8 cellular contexts compared by ENCODE assay signal in the genomic region with DNA sequence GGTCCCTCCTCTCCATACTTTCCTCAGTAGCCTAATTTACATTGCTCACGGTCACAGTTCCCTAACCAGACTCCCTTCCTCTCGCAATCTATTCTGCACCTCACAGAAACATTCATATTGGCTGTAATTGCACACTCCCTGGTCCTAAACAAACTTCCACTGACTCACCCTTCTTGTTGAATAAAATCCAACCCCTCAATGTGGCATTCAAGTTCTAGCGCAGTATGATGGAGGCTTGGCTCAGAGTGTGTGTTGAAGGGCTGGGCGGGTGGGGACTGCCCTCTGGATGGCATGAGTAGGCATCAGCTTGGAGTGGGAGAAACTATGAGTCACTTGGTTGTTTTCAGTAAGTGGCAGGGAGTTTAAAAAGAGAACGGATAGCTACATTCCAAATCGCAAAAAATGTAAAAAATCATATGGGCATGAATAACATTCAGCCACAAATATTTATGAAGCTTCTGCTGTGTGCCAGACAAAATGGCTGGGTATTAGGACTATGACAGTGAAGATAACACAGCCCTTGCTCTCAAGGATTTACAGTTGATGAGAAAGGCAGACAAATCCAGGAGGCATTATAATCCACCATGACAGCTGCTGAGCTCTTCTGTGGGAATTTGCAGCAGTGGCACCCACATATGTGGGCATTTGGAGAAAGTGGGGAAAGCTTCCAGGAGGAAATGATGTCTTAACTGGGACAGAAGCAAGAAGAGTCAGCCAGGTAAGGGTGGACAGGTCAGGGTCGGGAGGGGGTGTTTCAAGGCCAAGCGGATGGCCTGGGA. TPM values are rescaled to one million over a fixed set of nuclear protein-coding genes. Genes with fewer than 3 reads are reported as not detected.
DNase-seq lines count a peak whose midpoint lies in the region; ATAC-seq lines count a peak whose summit lies in the region.

No MANE protein-coding gene starts in this region.

- peak overlapping the region; percentile 67 for H3K27ac Mint-ChIP-seq in stimulated activated effector memory CD8-positive, alpha-beta T cell treated with anti-CD3 and anti-CD28 coated beads, Interleukin-12 subunit alpha, Interleukin-12 subunit beta, amount 100 ng/mL, for 72 hours

- peak; percentile 68 for DNase-seq in GOT3 (lab: John Stamatoyannopoulos, UW)
- peak; percentile 70 to 75 for DNase-seq in SJSA1 (ENCODE audit: low read depth in 1 of 2, low spot score in 2 of 2)
- peak; percentile 95 for DNase-seq in fibroblast of peridontal ligament (ENCODE audit: extremely low read depth)
- DNase-seq in stimulated activated effector memory CD8-positive, alpha-beta T cell treated with anti-CD3 and anti-CD28 coated beads, Interleukin-12 subunit alpha, Interleukin-12 subunit beta, amount 100 ng/mL, for 72 hours (ENCODE audit: low spot score in 2 of 2): no peak
- DNase-seq in T-helper 1 cell: no peak
- no peak for DNase-seq in KBM-7

- no peak overlapping the region for H3K4me3 ChIP-seq in SJSA1

- in situ Hi-C loops in KBM-7 (cut with MboI; ENCODE audit: low pct_unique_long_range_greater_than_20kb, low sequenced_read_pairs): no loop called here

- no peaks in the 10 kb centered on the region for H3K27me3 ChIP-seq in SJSA1 (replicated peaks)

- peak overlapping the region; percentile 83 for H3K27ac ChIP-seq in SJSA1

- no peaks in the 10 kb centered on the region for H3K9me3 ChIP-seq in SJSA1 (replicated peaks)

- ATAC-seq in stimulated activated effector memory CD8-positive, alpha-beta T cell treated with anti-CD3 and anti-CD28 coated beads, Interleukin-12 subunit alpha, Interleukin-12 subunit beta, amount 100 ng/mL, for 72 hours: no peak
- ATAC-seq in HG03280 (IDR thresholded peaks at IDR 0.05; ENCODE audit: unreplicated experiment): no peak
- no peak for ATAC-seq in HG03432 (IDR thresholded peaks at IDR 0.05; ENCODE audit: unreplicated experiment)

- H3K36me3 Mint-ChIP-seq in stimulated activated effector memory CD8-positive, alpha-beta T cell treated with anti-CD3 and anti-CD28 coated beads, Interleukin-12 subunit alpha, Interleukin-12 subunit beta, amount 100 ng/mL, for 72 hours: no peaks in the 10 kb centered on the region

- H3K36me3 ChIP-seq in SJSA1: no peaks in the 10 kb centered on the region

- no peaks in the 10 kb centered on the region for H3K9me3 Mint-ChIP-seq in stimulated activated effector memory CD8-positive, alpha-beta T cell treated with anti-CD3 and anti-CD28 coated beads, Interleukin-12 subunit alpha, Interleukin-12 subunit beta, amount 100 ng/mL, for 72 hours

- H3K4me1 Mint-ChIP-seq in stimulated activated effector memory CD8-positive, alpha-beta T cell treated with anti-CD3 and anti-CD28 coated beads, Interleukin-12 subunit alpha, Interleukin-12 subunit beta, amount 100 ng/mL, for 72 hours: peaks cover 37% of the 10 kb centered on the region

- H3K4me1 ChIP-seq in SJSA1 (replicated peaks): peaks cover 47% of the 10 kb centered on the region

- peak overlapping the region; percentile 15 for H3K4me3 Mint-ChIP-seq in stimulated activated effector memory CD8-positive, alpha-beta T cell treated with anti-CD3 and anti-CD28 coated beads, Interleukin-12 subunit alpha, Interleukin-12 subunit beta, amount 100 ng/mL, for 72 hours

RNA-seq across cellular contexts. Expression of a gene that starts 42.2 kb away (rescaled TPM):
- 4.1 and 8.1 TPM in 2 replicates for total RNA-seq in SJSA1 (2014; rRNA removed; shearing (Covaris generic))

Comparison
In these comparisons a context has a peak if more than half of its experiments do, and no peak if none do; other contexts are left out.
1. DNase-seq: peak in GOT3 (single experiment), SJSA1 (2 of 2) and fibroblast of peridontal ligament (single experiment); none in stimulated activated effector memory CD8-positive, alpha-beta T cell treated with anti-CD3 and anti-CD28 coated beads, Interleukin-12 subunit alpha, Interleukin-12 subunit beta, amount 100 ng/mL, for 72 hours (0 of 2), T-helper 1 cell (0 of 5) and KBM-7 (single experiment).